Comparison of ENCODE assay signal across 1 cellular context in genomic region chr9:88437210-88438146, GRCh38.
TF ChIP-seq lines count a peak whose summit lies in the region.

No MANE protein-coding gene starts in this region.

TF ChIP-seq in HepG2, 621 proteins besides CTCF, POLR2A, EP300 and RAD21 (continued from another document):
- no peak for TF ChIP-seq ZNF292 (CRISPR knock-in tag; IDR thresholded peaks at IDR 0.05; ENCODE audit: borderline replicate concordance, low read depth)
TF ChIP-seq in HepG2: peak in this region for 32.
